ENCODE assay signal across 1 cellular context in the genomic region with DNA sequence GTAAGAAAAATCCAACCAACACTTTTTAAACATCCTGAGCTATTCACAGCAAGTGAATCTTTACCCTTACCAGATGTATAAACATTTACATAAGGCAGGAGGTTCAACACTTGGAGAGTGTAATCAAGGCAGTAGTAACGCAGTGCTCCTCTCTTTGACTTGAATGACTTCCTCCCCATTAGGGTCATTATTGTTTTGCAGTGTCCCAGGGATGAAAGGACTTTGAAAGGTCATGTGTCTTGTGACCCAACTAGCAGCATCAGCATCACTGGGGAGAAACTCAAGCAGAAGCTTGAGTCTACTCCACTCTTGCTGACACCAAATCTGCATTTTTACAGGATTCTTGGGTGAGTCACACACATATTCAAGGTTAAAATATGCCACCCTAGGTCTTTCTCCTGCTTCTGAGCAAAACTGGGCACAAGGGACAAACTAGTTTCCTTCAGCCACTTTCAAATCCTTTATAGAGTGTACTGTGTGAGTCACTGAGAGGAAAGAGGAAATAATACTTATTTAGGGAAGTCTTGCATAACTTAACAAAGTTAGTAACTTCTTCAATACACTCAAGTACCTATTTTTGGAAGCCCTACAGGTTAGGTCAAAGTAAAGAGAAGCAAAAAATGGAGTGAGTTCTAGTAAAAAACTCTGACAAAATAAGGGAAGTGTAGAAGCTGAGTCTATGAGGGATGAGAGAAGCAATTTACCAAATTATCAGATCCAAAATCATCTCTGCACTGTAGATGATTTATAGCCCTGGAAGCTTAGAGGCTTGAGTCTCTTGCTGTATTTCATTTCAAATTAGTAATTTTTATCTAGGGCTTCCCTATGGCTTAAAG.
TF ChIP-seq lines count a peak whose summit lies in the region.

No MANE protein-coding gene starts in this region.

TF ChIP-seq in IMR-90, 13 proteins besides CTCF, POLR2A, EP300 and RAD21 (continued from another document):
- TF ChIP-seq FOS (IDR thresholded peaks at IDR 0.05; ENCODE audit: low read depth, low read length) = 0 out of 2 replicates have a peak, but pooled peaks have one; percentile 8
- no peak for TF ChIP-seq SMC3 (IDR thresholded peaks at IDR 0.05; ENCODE audit: low read depth, low read length)
